13 cellular contexts compared by ENCODE assay signal in the genomic region with DNA sequence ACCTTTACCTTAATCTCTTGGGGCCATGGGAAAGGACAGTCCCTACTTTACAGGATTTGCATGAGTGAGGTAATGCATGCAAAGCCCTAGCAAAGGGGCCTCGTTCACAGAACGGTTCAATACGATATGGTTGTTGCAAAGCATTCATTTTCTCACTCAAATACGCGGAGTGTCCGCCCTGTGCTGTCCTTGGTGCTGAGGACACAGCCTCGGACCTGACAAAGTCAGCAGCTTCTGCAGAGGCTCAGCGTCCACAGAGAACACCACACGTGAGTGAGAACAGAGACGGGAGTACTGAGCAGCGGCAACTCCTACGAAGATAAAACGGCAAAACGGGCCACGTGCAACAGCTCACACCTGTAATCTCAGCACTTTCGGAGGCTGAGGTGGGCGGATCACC.
DNase-seq lines count a peak whose midpoint lies in the region; ATAC-seq and TF ChIP-seq lines count a peak whose summit lies in the region.
"Had no signal": no experiment of that assay in that cellular context is flagged by ENCODE, and none has a peak within 500 bp of the region (broad histone marks: within the 10 kb centered on the region; RNA-seq: fewer than 3 reads in every experiment).

No MANE protein-coding gene starts in this region.

- CTCF ChIA-PET in HCT116 (lab: Charles Lee) = no interaction called here

- H3K79me2 ChIP-seq in HCT116 (ENCODE audit: insufficient read depth, low read length) = no peaks in the 10 kb centered on the region

- RAD21 ChIA-PET in HCT116 (lab: Charles Lee; ENCODE audit: low non-redundant PET in 1 of 2, low total read pairs in 2 of 2, uncharacterized antibody in 2 of 2, unreplicated experiment in 2 of 2) = no interaction called here

- POLR2A ChIA-PET in HCT116 (lab: Charles Lee) = no interaction called here

- H4K20me1 ChIP-seq in BLaER1 (no peaks in the 10 kb centered on the region), HCT116 (ENCODE audit: insufficient read depth) (no peaks in the 10 kb centered on the region)

- H3K9me3 ChIP-seq in BLaER1 (peaks cover 45% of the 10 kb centered on the region), HCT116 (ENCODE audit: control insufficient read depth in 1 of 2, insufficient read depth in 1 of 2, low read depth in 1 of 2, low read length in 2 of 2) (peaks cover 0 to 7% of the 10 kb centered on the region in 2 experiments; a peak in 1 of 4 replicates)
- H3K9me3 ChIP-seq: HAP-1 had no signal

- DNase-seq in HCT116 (ENCODE audit: low read depth, low spot score) (no peak), amniotic epithelial cell (ENCODE audit: low read depth) (peak; percentile 11), left kidney (ENCODE audit: low read depth, low spot score) (peak; percentile 90)
- DNase-seq in NK-92 treated with Interleukin-12 subunit alpha and Interleukin-12 subunit beta, amount 100 ng/mL, for 24 hours (lab: John Stamatoyannopoulos, UW) = no peak
- DNase-seq: BE2C, NCI-H1092, NCI-H345, PC-3 had no signal

- ATAC-seq in HCT116 = no peak
- no peak for ATAC-seq in GM18517 (IDR thresholded peaks at IDR 0.05; ENCODE audit: unreplicated experiment)
- no peak for ATAC-seq in GM18519 (IDR thresholded peaks at IDR 0.05; ENCODE audit: low FRiP score, unreplicated experiment)
- ATAC-seq: PC-3, Right ventricle myocardium inferior had no signal

- intact Hi-C loops in HCT116 (cut with micrococcal nuclease) = no loop called here

- no peak for TF ChIP-seq CTCF in HCT116 (IDR thresholded peaks at IDR 0.05 in 2 of 3, conservative IDR thresholded peaks at IDR 0.05 in 1 of 3; ENCODE audit: borderline replicate concordance in 1 of 3, insufficient read depth in 1 of 3, low read depth in 2 of 3, low read length in 2 of 3)

- H3K27ac ChIP-seq in BLaER1 (no peak overlapping the region), HCT116 (ENCODE audit: low read depth, low read length) (no peak overlapping the region)

- H2AFZ ChIP-seq in HCT116 (ENCODE audit: low read depth, low read length, poor library complexity, severe bottlenecking) = no peak overlapping the region

- H3K27me3 ChIP-seq in BLaER1 (no peaks in the 10 kb centered on the region), HCT116 (ENCODE audit: insufficient read depth, low read length) (no peaks in the 10 kb centered on the region)
- H3K27me3 ChIP-seq: BE2C had no signal

- no peak for TF ChIP-seq POLR2A in HCT116 (IDR thresholded peaks at IDR 0.05; ENCODE audit: borderline replicate concordance, extremely low read depth, insufficient read depth, insufficient read length)

- BruUV-seq in HCT116 (replicated peaks; lab: Mats Ljungman, UMichigan) = no TSS peak

- H3K4me2 ChIP-seq in BLaER1 (peak overlapping the region; percentile 96), HCT116 (ENCODE audit: low read length) (no peak overlapping the region)

- no peak for TF ChIP-seq RAD21 in HCT116 (IDR thresholded peaks at IDR 0.05; ENCODE audit: low read depth)

- H3K36me3 ChIP-seq in BLaER1 (peaks cover 44% of the 10 kb centered on the region), HCT116 (ENCODE audit: control insufficient read depth in 1 of 2, insufficient read depth in 2 of 2, low read length in 2 of 2) (no peaks in the 10 kb centered on the region)
- H3K36me3 ChIP-seq: BE2C, HAP-1 had no signal

- H3K9me2 ChIP-seq in HCT116 (ENCODE audit: insufficient read depth) = no peaks in the 10 kb centered on the region

- H3K9ac ChIP-seq in BLaER1 (no peak overlapping the region), HCT116 (ENCODE audit: low read length) (no peak overlapping the region)

- H3K4me3 ChIP-seq in BLaER1 (no peak overlapping the region), HCT116 (replicated peaks in 1 of 2; ENCODE audit: low read depth in 1 of 2, low read length in 2 of 2) (no peak overlapping the region)
- H3K4me3 ChIP-seq: HAP-1 had no signal

- peaks cover 65% of the 10 kb centered on the region for H3K4me1 ChIP-seq in BLaER1
- H3K4me1 ChIP-seq in HCT116 (ENCODE audit: control insufficient read depth in 1 of 2, insufficient read depth in 2 of 2, low read length in 2 of 2) = no peaks in the 10 kb centered on the region
- H3K4me1 ChIP-seq: HAP-1 had no signal

TF ChIP-seq in HCT116, 20 proteins besides CTCF, POLR2A, EP300 and RAD21:
- TF ChIP-seq, protein P1, sequence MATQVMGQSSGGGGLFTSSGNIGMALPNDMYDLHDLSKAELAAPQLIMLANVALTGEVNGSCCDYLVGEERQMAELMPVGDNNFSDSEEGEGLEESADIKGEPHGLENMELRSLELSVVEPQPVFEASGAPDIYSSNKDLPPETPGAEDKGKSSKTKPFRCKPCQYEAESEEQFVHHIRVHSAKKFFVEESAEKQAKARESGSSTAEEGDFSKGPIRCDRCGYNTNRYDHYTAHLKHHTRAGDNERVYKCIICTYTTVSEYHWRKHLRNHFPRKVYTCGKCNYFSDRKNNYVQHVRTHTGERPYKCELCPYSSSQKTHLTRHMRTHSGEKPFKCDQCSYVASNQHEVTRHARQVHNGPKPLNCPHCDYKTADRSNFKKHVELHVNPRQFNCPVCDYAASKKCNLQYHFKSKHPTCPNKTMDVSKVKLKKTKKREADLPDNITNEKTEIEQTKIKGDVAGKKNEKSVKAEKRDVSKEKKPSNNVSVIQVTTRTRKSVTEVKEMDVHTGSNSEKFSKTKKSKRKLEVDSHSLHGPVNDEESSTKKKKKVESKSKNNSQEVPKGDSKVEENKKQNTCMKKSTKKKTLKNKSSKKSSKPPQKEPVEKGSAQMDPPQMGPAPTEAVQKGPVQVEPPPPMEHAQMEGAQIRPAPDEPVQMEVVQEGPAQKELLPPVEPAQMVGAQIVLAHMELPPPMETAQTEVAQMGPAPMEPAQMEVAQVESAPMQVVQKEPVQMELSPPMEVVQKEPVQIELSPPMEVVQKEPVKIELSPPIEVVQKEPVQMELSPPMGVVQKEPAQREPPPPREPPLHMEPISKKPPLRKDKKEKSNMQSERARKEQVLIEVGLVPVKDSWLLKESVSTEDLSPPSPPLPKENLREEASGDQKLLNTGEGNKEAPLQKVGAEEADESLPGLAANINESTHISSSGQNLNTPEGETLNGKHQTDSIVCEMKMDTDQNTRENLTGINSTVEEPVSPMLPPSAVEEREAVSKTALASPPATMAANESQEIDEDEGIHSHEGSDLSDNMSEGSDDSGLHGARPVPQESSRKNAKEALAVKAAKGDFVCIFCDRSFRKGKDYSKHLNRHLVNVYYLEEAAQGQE (IDR thresholded peaks at IDR 0.05; ENCODE audit: low read depth) = peak; percentile 34
- no peak for TF ChIP-seq CEBPB (IDR thresholded peaks at IDR 0.05; ENCODE audit: low read depth)
TF ChIP-seq in HCT116: peak in this region for 1.

Comparison
In these comparisons a context has a peak if more than half of its experiments do, and no peak if none do; other contexts are left out.
1. DNase-seq: peak in amniotic epithelial cell (single experiment) and left kidney (single experiment); none in HCT116 (single experiment) and NK-92 treated with Interleukin-12 subunit alpha and Interleukin-12 subunit beta, amount 100 ng/mL, for 24 hours (single experiment).